Comparison of ENCODE assay signal across 2 cellular contexts in the genomic region with DNA sequence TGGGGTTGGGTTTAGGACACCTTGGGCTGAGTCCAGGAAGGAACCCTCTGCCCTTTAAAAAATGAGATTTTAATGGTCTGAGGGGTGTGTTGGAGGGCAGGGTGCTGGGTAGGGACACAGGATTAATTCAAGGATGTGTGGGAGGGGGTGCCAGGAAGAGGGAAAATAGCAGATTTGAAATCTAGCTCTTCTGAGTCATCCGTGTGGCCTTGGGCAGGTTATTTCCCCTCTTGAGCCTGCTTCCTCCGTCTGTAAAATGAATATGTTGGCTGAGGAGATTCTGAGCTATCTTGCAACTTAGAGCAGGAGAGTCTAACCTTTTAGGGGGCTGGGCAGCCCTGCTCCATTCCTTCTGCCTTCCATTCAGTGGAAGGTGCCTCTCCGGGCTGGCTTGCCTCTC.
TF ChIP-seq lines count a peak whose summit lies in the region.

No MANE protein-coding gene starts in this region.

TF ChIP-seq in H1, 55 proteins besides CTCF, POLR2A, EP300 and RAD21:
- no peak for TF ChIP-seq GABPA (IDR thresholded peaks at IDR 0.05; ENCODE audit: borderline replicate concordance, insufficient read depth, low read length)
- peak; percentile 17 for TF ChIP-seq EZH2 (IDR thresholded peaks at IDR 0.05; ENCODE audit: low read depth, low read length, severe bottlenecking)

TF ChIP-seq in neural cell, 6 proteins besides CTCF, POLR2A, EP300 and RAD21:
- TF ChIP-seq POLR2AphosphoS5 (IDR thresholded peaks at IDR 0.05), result no peak
- TF ChIP-seq EZH2 (IDR thresholded peaks at IDR 0.05; ENCODE audit: borderline replicate concordance, insufficient read depth, low read length, poor library complexity, severe bottlenecking), result no peak
- no peak for TF ChIP-seq SMC3 (conservative IDR thresholded peaks at IDR 0.05; ENCODE audit: poor library complexity)
- TF ChIP-seq MXI1 (conservative IDR thresholded peaks at IDR 0.05; ENCODE audit: poor library complexity, severe bottlenecking), result no peak
- no peak for TF ChIP-seq TAF1 (IDR thresholded peaks at IDR 0.05; ENCODE audit: low read depth)
- TF ChIP-seq, protein P1, sequence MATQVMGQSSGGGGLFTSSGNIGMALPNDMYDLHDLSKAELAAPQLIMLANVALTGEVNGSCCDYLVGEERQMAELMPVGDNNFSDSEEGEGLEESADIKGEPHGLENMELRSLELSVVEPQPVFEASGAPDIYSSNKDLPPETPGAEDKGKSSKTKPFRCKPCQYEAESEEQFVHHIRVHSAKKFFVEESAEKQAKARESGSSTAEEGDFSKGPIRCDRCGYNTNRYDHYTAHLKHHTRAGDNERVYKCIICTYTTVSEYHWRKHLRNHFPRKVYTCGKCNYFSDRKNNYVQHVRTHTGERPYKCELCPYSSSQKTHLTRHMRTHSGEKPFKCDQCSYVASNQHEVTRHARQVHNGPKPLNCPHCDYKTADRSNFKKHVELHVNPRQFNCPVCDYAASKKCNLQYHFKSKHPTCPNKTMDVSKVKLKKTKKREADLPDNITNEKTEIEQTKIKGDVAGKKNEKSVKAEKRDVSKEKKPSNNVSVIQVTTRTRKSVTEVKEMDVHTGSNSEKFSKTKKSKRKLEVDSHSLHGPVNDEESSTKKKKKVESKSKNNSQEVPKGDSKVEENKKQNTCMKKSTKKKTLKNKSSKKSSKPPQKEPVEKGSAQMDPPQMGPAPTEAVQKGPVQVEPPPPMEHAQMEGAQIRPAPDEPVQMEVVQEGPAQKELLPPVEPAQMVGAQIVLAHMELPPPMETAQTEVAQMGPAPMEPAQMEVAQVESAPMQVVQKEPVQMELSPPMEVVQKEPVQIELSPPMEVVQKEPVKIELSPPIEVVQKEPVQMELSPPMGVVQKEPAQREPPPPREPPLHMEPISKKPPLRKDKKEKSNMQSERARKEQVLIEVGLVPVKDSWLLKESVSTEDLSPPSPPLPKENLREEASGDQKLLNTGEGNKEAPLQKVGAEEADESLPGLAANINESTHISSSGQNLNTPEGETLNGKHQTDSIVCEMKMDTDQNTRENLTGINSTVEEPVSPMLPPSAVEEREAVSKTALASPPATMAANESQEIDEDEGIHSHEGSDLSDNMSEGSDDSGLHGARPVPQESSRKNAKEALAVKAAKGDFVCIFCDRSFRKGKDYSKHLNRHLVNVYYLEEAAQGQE (IDR thresholded peaks at IDR 0.05; ENCODE audit: borderline replicate concordance), result no peak
